18 cellular contexts compared by ENCODE assay signal in genomic region chr5:40258205-40258604, GRCh38.
DNase-seq lines count a peak whose midpoint lies in the region; ATAC-seq, FAIRE-seq and TF ChIP-seq lines count a peak whose summit lies in the region.
"Had no signal": no experiment of that assay in that cellular context is flagged by ENCODE, and none has a peak within 500 bp of the region (broad histone marks: within the 10 kb centered on the region; RNA-seq: fewer than 3 reads in every experiment).

No MANE protein-coding gene starts in this region.

- TF ChIP-seq POLR2A in adrenal gland (IDR thresholded peaks at IDR 0.05) = no peak

- no peaks in the 10 kb centered on the region for H3K36me3 ChIP-seq in adrenal gland (replicated peaks in 1 of 2)
- H3K36me3 ChIP-seq: sigmoid colon had no signal

- no peak overlapping the region for H3K4me3 Mint-ChIP-seq in activated T-helper 17 cell treated with anti-CD3 and anti-CD28 coated beads, Interleukin-2, amount 50 U/mL, for 72 hours
- H3K4me3 Mint-ChIP-seq: CD8-positive, alpha-beta T cell; nephron progenitor cell; stimulated activated memory B cell treated with anti-CD40 and anti-IgM and Interleukin-4, amounts not matched to agents 10 μg/mL and 1 μg/mL and 100 μg/mL, for 72 hours had no signal

- FAIRE-seq in HTR-8/SVneo (lab: Jason Lieb, UNC) = peak; percentile 13

- no peak overlapping the region for H3K4me3 ChIP-seq in adrenal gland
- H3K4me3 ChIP-seq: sigmoid colon had no signal

- no peaks in the 10 kb centered on the region for H3K4me1 Mint-ChIP-seq in activated T-helper 17 cell treated with anti-CD3 and anti-CD28 coated beads, Interleukin-2, amount 50 U/mL, for 72 hours
- H3K4me1 Mint-ChIP-seq: nephron progenitor cell; stimulated activated memory B cell treated with anti-CD40 and anti-IgM and Interleukin-4, amounts not matched to agents 10 μg/mL and 1 μg/mL and 100 μg/mL, for 72 hours had no signal

- no peaks in the 10 kb centered on the region for H3K27me3 Mint-ChIP-seq in activated T-helper 17 cell treated with anti-CD3 and anti-CD28 coated beads, Interleukin-2, amount 50 U/mL, for 72 hours
- H3K27me3 Mint-ChIP-seq: stimulated activated memory B cell treated with anti-CD40 and anti-IgM and Interleukin-4, amounts not matched to agents 10 μg/mL and 1 μg/mL and 100 μg/mL, for 72 hours had no signal

- H3K27me3 ChIP-seq in adrenal gland = no peaks in the 10 kb centered on the region
- H3K27me3 ChIP-seq: sigmoid colon had no signal

- ATAC-seq in activated T-helper 17 cell treated with anti-CD3 and anti-CD28 coated beads, Interleukin-2, amount 50 U/mL, for 72 hours (replicated peaks) = peak; percentile 28
- ATAC-seq: CD8-positive, alpha-beta T cell; left colon; Panc1; stimulated activated memory B cell treated with anti-CD40 and anti-IgM and Interleukin-4, amounts not matched to agents 10 μg/mL and 1 μg/mL and 100 μg/mL, for 72 hours had no signal

- H3K9me3 ChIP-seq in adrenal gland (replicated peaks in 1 of 3) = no peaks in the 10 kb centered on the region
- H3K9me3 ChIP-seq: sigmoid colon had no signal

- no peaks in the 10 kb centered on the region for H3K4me1 ChIP-seq in adrenal gland (replicated peaks in 1 of 2)
- H3K4me1 ChIP-seq: sigmoid colon had no signal

- intact Hi-C loops in adrenal gland (cut with DNase I) = no loop called here

- H3K36me3 Mint-ChIP-seq in activated T-helper 17 cell treated with anti-CD3 and anti-CD28 coated beads, Interleukin-2, amount 50 U/mL, for 72 hours (ENCODE audit: low read depth) = no peaks in the 10 kb centered on the region
- H3K36me3 Mint-ChIP-seq: CD8-positive, alpha-beta T cell; stimulated activated memory B cell treated with anti-CD40 and anti-IgM and Interleukin-4, amounts not matched to agents 10 μg/mL and 1 μg/mL and 100 μg/mL, for 72 hours had no signal

- H3K27ac ChIP-seq in adrenal gland = no peak overlapping the region
- H3K27ac ChIP-seq: 22Rv1, sigmoid colon had no signal

- 46 to 69% (median 48%) methylated on average over 1 of the region's 1 CpG for WGBS in adrenal gland, 4 donors

- no peak for TF ChIP-seq CTCF in adrenal gland (IDR thresholded peaks at IDR 0.05)

- no peak overlapping the region for H3K27ac Mint-ChIP-seq in activated T-helper 17 cell treated with anti-CD3 and anti-CD28 coated beads, Interleukin-2, amount 50 U/mL, for 72 hours
- H3K27ac Mint-ChIP-seq: CD8-positive, alpha-beta T cell; nephron progenitor cell; stimulated activated memory B cell treated with anti-CD40 and anti-IgM and Interleukin-4, amounts not matched to agents 10 μg/mL and 1 μg/mL and 100 μg/mL, for 72 hours had no signal

- peak; percentile 7 for DNase-seq in NK-92 (lab: John Stamatoyannopoulos, UW; ENCODE audit: unreplicated experiment)
- DNase-seq in NK-92 treated with Interleukin-12 subunit alpha and Interleukin-12 subunit beta, amount 100 ng/mL, for 24 hours (lab: John Stamatoyannopoulos, UW) = no peak
- no peak for DNase-seq in HTR-8/SVneo (ENCODE audit: insufficient read length, low spot score)
- peak; percentile 5 for DNase-seq in medulla oblongata (ENCODE audit: extremely low spot score)
- DNase-seq in NCI-H1092 (lab: John Stamatoyannopoulos, UW) = no peak
- no peak for DNase-seq in adrenal gland
- no peak for DNase-seq in kidney glomerular epithelial cell (lab: John Stamatoyannopoulos, UW)
- DNase-seq: activated CD4-positive, CD25-positive, alpha-beta regulatory T cell treated with anti-CD3 and anti-CD28 coated beads, Interleukin-2, amount 50 U/mL, for 72 hours; activated effector memory CD4-positive, alpha-beta T cell treated with anti-CD3 and anti-CD28 coated beads, Interleukin-2, amount 50 U/mL, for 16 hours; CD8-positive, alpha-beta T cell; left colon; NCI-H446; nephron progenitor cell; sigmoid colon had no signal

- H3K9me3 Mint-ChIP-seq in activated T-helper 17 cell treated with anti-CD3 and anti-CD28 coated beads, Interleukin-2, amount 50 U/mL, for 72 hours = no peaks in the 10 kb centered on the region
- H3K9me3 Mint-ChIP-seq: stimulated activated memory B cell treated with anti-CD40 and anti-IgM and Interleukin-4, amounts not matched to agents 10 μg/mL and 1 μg/mL and 100 μg/mL, for 72 hours had no signal

Comparison
In these comparisons a context has a peak if more than half of its experiments do, and no peak if none do; other contexts are left out.
1. DNase-seq: peak in NK-92 (single experiment) and medulla oblongata (single experiment); none in NK-92 treated with Interleukin-12 subunit alpha and Interleukin-12 subunit beta, amount 100 ng/mL, for 24 hours (single experiment), HTR-8/SVneo (single experiment), NCI-H1092 (single experiment), adrenal gland (0 of 7) and kidney glomerular epithelial cell (single experiment).